ENCODE assay signal across 14 cellular contexts in the genomic region with DNA sequence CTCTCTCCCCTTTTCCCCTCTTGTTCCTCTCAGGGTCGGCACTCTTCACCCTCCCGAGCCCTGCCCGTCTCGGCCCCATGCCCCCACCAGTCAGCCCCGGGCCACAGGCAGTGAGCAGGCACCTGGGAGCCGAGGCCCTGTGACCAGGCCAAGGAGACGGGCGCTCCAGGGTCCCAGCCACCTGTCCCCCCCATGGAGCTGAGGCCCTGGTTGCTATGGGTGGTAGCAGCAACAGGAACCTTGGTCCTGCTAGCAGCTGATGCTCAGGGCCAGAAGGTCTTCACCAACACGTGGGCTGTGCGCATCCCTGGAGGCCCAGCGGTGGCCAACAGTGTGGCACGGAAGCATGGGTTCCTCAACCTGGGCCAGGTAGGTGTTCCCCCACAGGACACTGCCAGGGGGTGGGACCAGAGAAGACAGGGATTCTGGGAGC. TPM values are rescaled to one million over a fixed set of nuclear protein-coding genes. Genes with fewer than 3 reads are reported as not detected.
DNase-seq lines count a peak whose midpoint lies in the region; ATAC-seq, FAIRE-seq and TF ChIP-seq lines count a peak whose summit lies in the region.
"Had no signal": no experiment of that assay in that cellular context is flagged by ENCODE, and none has a peak within 500 bp of the region (broad histone marks: within the 10 kb centered on the region; RNA-seq: fewer than 3 reads in every experiment).

No MANE protein-coding gene starts in this region.

- H2BK20ac ChIP-seq in H1 (ENCODE audit: low read length): no peak overlapping the region

- H3K4me1 Mint-ChIP-seq in T-helper 1 cell treated with Interleukin-12 subunit alpha and Interleukin-12 subunit beta and Interleukin-4 antibody, amounts not matched to agents 30 μg/mL and 1 μg/mL, for 36 hours (ENCODE audit: low read depth): peaks cover 48% of the 10 kb centered on the region

- H3K27ac ChIP-seq in right cardiac atrium (ENCODE audit: low read length) (no peak overlapping the region), H1 (ENCODE audit: low read depth, low read length) (no peak overlapping the region), temporal lobe (ENCODE audit: low read depth, low read length) (peak overlapping the region; percentile 27)

- no peaks in the 10 kb centered on the region for H3K9me3 Mint-ChIP-seq in T-helper 1 cell treated with Interleukin-12 subunit alpha and Interleukin-12 subunit beta and Interleukin-4 antibody, amounts not matched to agents 30 μg/mL and 1 μg/mL, for 36 hours

- no peaks in the 10 kb centered on the region for H3K27me3 Mint-ChIP-seq in T-helper 1 cell treated with Interleukin-12 subunit alpha and Interleukin-12 subunit beta and Interleukin-4 antibody, amounts not matched to agents 30 μg/mL and 1 μg/mL, for 36 hours (ENCODE audit: low read depth)

- H3K4me3 ChIP-seq in right cardiac atrium (ENCODE audit: low read length) (no peak overlapping the region), H1 (ENCODE audit: extremely low read depth in 1 of 4, insufficient read depth in 2 of 4, low read depth in 3 of 4, low read length in 4 of 4) (no peak overlapping the region)

- H3K79me2 ChIP-seq in H1 (ENCODE audit: control insufficient read depth in 1 of 2, insufficient read depth in 2 of 2, low read length in 2 of 2): peaks cover 0 to 5% of the 10 kb centered on the region in 2 experiments; a peak in 2 of 4 replicates

- CTCF ChIA-PET in H1 (lab: Charles Lee; ENCODE audit: partially characterized antibody): interaction anchor here (1.9 kb wide), 1 partner anchor 11 kb away, joined by 5 read pairs; no protein-coding TSS in a partner anchor

- H3K36me3 Mint-ChIP-seq in T-helper 1 cell treated with Interleukin-12 subunit alpha and Interleukin-12 subunit beta and Interleukin-4 antibody, amounts not matched to agents 30 μg/mL and 1 μg/mL, for 36 hours (ENCODE audit: low read depth): peaks cover 78% of the 10 kb centered on the region

- peaks cover 0 to 2% of the 10 kb centered on the region in 2 experiments for H4K20me1 ChIP-seq in H1 (replicated peaks in 1 of 2; ENCODE audit: control insufficient read depth in 1 of 2, insufficient read depth in 2 of 2, low read length in 2 of 2)

- no peak for TF ChIP-seq EP300 in H1 (IDR thresholded peaks at IDR 0.05; ENCODE audit: borderline replicate concordance in 1 of 2, low read depth in 2 of 2, low read length in 2 of 2)

- no peak overlapping the region for H2AK5ac ChIP-seq in H1 (ENCODE audit: low read depth, low read length)

- ATAC-seq in right cardiac atrium (no peak), left cardiac atrium (no peak), HG03521 (IDR thresholded peaks at IDR 0.05; ENCODE audit: unreplicated experiment) (no peak)

- H3K4me1 ChIP-seq in right cardiac atrium (ENCODE audit: control insufficient read depth, insufficient read depth, low read length): peaks cover 8% of the 10 kb centered on the region
- H3K4me1 ChIP-seq in H1 (replicated peaks in 1 of 4; ENCODE audit: control insufficient read depth in 3 of 4, insufficient read depth in 4 of 4, low read length in 3 of 4): peaks cover 11 to 24% (median 16%) of the 10 kb centered on the region in 4 experiments

- no peak overlapping the region for H3K23ac ChIP-seq in H1 (ENCODE audit: insufficient read length)

- H3K4me2 ChIP-seq in H1 (ENCODE audit: insufficient read depth in 1 of 2, low read depth in 2 of 2, low read length in 2 of 2): no peak overlapping the region

- no peak overlapping the region for H2BK120ac ChIP-seq in H1 (replicated peaks; ENCODE audit: low read depth, low read length)

- no peak overlapping the region for H2AFZ ChIP-seq in H1 (ENCODE audit: low read length)

- H3K4me3 Mint-ChIP-seq in T-helper 1 cell treated with Interleukin-12 subunit alpha and Interleukin-12 subunit beta and Interleukin-4 antibody, amounts not matched to agents 30 μg/mL and 1 μg/mL, for 36 hours: peak overlapping the region; percentile 91

- H3K36me3 ChIP-seq in H1 (ENCODE audit: control insufficient read depth in 2 of 4, insufficient read depth in 4 of 4, low read length in 3 of 4): peaks cover 5 to 17% (median 12%) of the 10 kb centered on the region in 4 experiments; a peak in 5 of 8 replicates

- no peak for TF ChIP-seq POLR2A in H1 (IDR thresholded peaks at IDR 0.05; ENCODE audit: control extremely low read depth in 1 of 2, low read depth in 2 of 2, low read length in 2 of 2)

- TF ChIP-seq CTCF in H1 (IDR thresholded peaks at IDR 0.05; ENCODE audit: control extremely low read depth in 1 of 3, insufficient read depth in 1 of 3, low read depth in 1 of 3, low read length in 3 of 3): no peak

- H4K5ac ChIP-seq in H1 (ENCODE audit: insufficient read length, low read depth, low read length): no peak overlapping the region

- no peak overlapping the region for H2BK15ac ChIP-seq in H1 (ENCODE audit: low read length)

- no peak overlapping the region for H4K8ac ChIP-seq in H1 (ENCODE audit: extremely low read depth, insufficient read depth, low read length)

- no peak overlapping the region for H2BK5ac ChIP-seq in H1 (ENCODE audit: low read depth, low read length)

- 0 out of 2 replicates have a peak overlapping the region, but pooled peaks have one; percentile 27 for H2BK12ac ChIP-seq in H1 (ENCODE audit: low read depth, low read length)

- H4K91ac ChIP-seq in H1 (replicated peaks; ENCODE audit: insufficient read length, low read length): peak overlapping the region; percentile 39

- H3K79me1 ChIP-seq in H1 (ENCODE audit: low read depth, low read length): peaks cover 2% of the 10 kb centered on the region; the same call in 1 of the 2 replicates

- H3K4ac ChIP-seq in H1 (replicated peaks; ENCODE audit: insufficient read length, low read depth, low read length): no peak overlapping the region

- no peak overlapping the region for H3K9ac ChIP-seq in H1 (replicated peaks in 1 of 4; ENCODE audit: extremely low read depth in 1 of 4, low read depth in 3 of 4, low read length in 3 of 4)

- no peak for TF ChIP-seq RAD21 in H1 (IDR thresholded peaks at IDR 0.05 in 1 of 2, conservative IDR thresholded peaks at IDR 0.05 in 1 of 2; ENCODE audit: low read depth in 2 of 2, low read length in 2 of 2)

- POLR2A ChIA-PET in H1 (lab: Charles Lee; ENCODE audit: partially characterized antibody): interaction anchor here (1.1 kb wide), 1 partner anchor 14 kb away, joined by 3 read pairs; no protein-coding TSS in a partner anchor

- no peak overlapping the region for H3K18ac ChIP-seq in H1 (ENCODE audit: extremely low read depth, low read length)

- 94% methylated on average over 12 of the region's 12 CpGs for WGBS in right cardiac atrium
- 92% methylated on average over 8 of the region's 12 CpGs; no CpG with 5 or more reads in 1 of the 2 experiments for WGBS in H1 (ENCODE audit: extremely low coverage in 1 of 2, insufficient coverage in 1 of 2, insufficient read length in 1 of 2, insufficient replicate concordance in 2 of 2, low coverage in 1 of 2, low lambda C conversion rate in 2 of 2, missing lambda C conversion rate in 1 of 2), 2 experiments

- intact Hi-C loops in right cardiac atrium (cut with DNase I): no loop called here
- intact Hi-C loops in left cardiac atrium (cut with DNase I): no loop called here

- H3K27me3 ChIP-seq in right cardiac atrium (ENCODE audit: control insufficient read depth, insufficient read depth): no peaks in the 10 kb centered on the region
- no peaks in the 10 kb centered on the region for H3K27me3 ChIP-seq in H1 (replicated peaks in 1 of 4; ENCODE audit: control insufficient read depth in 3 of 4, extremely low read depth in 1 of 4, insufficient read depth in 3 of 4, low read length in 3 of 4)

- FAIRE-seq in H1 (lab: Jason Lieb, UNC): no peak

- no peak overlapping the region for H3K56ac ChIP-seq in H1 (replicated peaks; ENCODE audit: insufficient read length, low read depth, low read length)

- DNase-seq in T-helper 1 cell (no peak), right cardiac atrium (peak in 2 of 3 donors; percentile 43 to 47), left cardiac atrium (no peak), H1 (ENCODE audit: low read depth in 1 of 2, low spot score in 2 of 2) (no peak), NCI-H1105 (lab: John Stamatoyannopoulos, UW) (no peak)
- DNase-seq: Karpas-422, NCI-H1417 treated with DMSO at 0.1 percent for 48 hours, NCI-H2029, NCI-H2171 treated with DMSO at 0.1 percent for 48 hours, NCI-H82, SHP77 had no signal

- H3K14ac ChIP-seq in H1 (ENCODE audit: insufficient read length): no peak overlapping the region

- H3K23me2 ChIP-seq in H1 (ENCODE audit: low read depth, low read length): peaks cover 4% of the 10 kb centered on the region; the same call in 1 of the 2 replicates

- no peak overlapping the region for H3K27ac Mint-ChIP-seq in T-helper 1 cell treated with Interleukin-12 subunit alpha and Interleukin-12 subunit beta and Interleukin-4 antibody, amounts not matched to agents 30 μg/mL and 1 μg/mL, for 36 hours

- no peaks in the 10 kb centered on the region for H3K9me3 ChIP-seq in right cardiac atrium (ENCODE audit: control insufficient read depth, low read length)
- no peaks in the 10 kb centered on the region for H3K9me3 ChIP-seq in H1 (ENCODE audit: insufficient read depth in 2 of 2, low read depth in 1 of 2, low read length in 1 of 2)

RNA-seq across cellular contexts. Expression of a gene that starts 7.2 kb away (rescaled TPM):
- total RNA-seq in right cardiac atrium: 10 to 100 TPM; 57.4 to 69.0 (median 60.8) TPM
- 60.1 TPM for polyA plus RNA-seq in right cardiac atrium
- total RNA-seq in left cardiac atrium: 10 to 100 TPM; 57.7 to 78.6 TPM
- total RNA-seq in H1 (2021; fragmentation: NEBNext Ultra II Directional; extraction: Animal tissue kit (Norgen Biotek cat#: 25700)): 28.0 and 32.1 TPM in 2 replicates
- polyA plus RNA-seq in H1 (2011; rRNA removed): 15.8 and 22.5 TPM in 2 replicates
- polyA plus RNA-seq in H1 (2011; cell fraction: cytosol; rRNA removed): 14.1 TPM
- 23.4 TPM for polyA plus RNA-seq in H1 (2011; cell fraction: nucleus; rRNA removed)
- polyA plus RNA-seq in H1 (2012, experiment 1 of 2): 14.0 to 24.5 TPM (median 23.1 TPM) in 4 replicates
- 21.8 TPM for polyA plus RNA-seq in H1 (2012, experiment 2 of 2)
- 25.4 TPM for polyA plus RNA-seq in H1 (2013, experiment 1 of 2)
- 27.3 TPM for polyA plus RNA-seq in H1 (2013, experiment 2 of 2)
- 14.0 and 17.4 TPM in 2 replicates for polyA minus RNA-seq in H1 (2011; rRNA and poly(A)+ RNA removed)
- polyA minus RNA-seq in H1 (2011; cell fraction: cytosol; rRNA and poly(A)+ RNA removed): 17.1 TPM
- 12.8 TPM for polyA minus RNA-seq in H1 (2011; cell fraction: nucleus; rRNA and poly(A)+ RNA removed)
- 14.8 TPM for total RNA-seq in temporal lobe

RNA-seq across cellular contexts. Expression of a gene that starts 8.7 kb away (rescaled TPM):
- total RNA-seq in right cardiac atrium (10 to 100 TPM; 15.6 to 21.0 (median 18.0) TPM), left cardiac atrium (10 to 100 TPM; 26.9 to 29.2 TPM), temporal lobe (3.7 TPM)
- polyA plus RNA-seq in right cardiac atrium (17.6 TPM), H1 (2011; rRNA removed) (8.5 and 10.9 TPM in 2 replicates)
- 6.8 and 8.6 TPM in 2 replicates for total RNA-seq in H1 (2021; fragmentation: NEBNext Ultra II Directional; extraction: Animal tissue kit (Norgen Biotek cat#: 25700))
- 9.5 TPM for polyA plus RNA-seq in H1 (2011; cell fraction: cytosol; rRNA removed)
- 42.5 TPM for polyA plus RNA-seq in H1 (2011; cell fraction: nucleus; rRNA removed)
- 4.2 to 9.7 TPM (median 8.0 TPM) in 4 replicates for polyA plus RNA-seq in H1 (2012, experiment 1 of 2)
- 6.3 TPM for polyA plus RNA-seq in H1 (2012, experiment 2 of 2)
- polyA plus RNA-seq in H1 (2013, experiment 1 of 2): 3.9 TPM
- polyA plus RNA-seq in H1 (2013, experiment 2 of 2): 3.0 TPM
- polyA minus RNA-seq in H1 (2011; rRNA and poly(A)+ RNA removed): 7.4 and 8.6 TPM in 2 replicates
- 9.8 TPM for polyA minus RNA-seq in H1 (2011; cell fraction: cytosol; rRNA and poly(A)+ RNA removed)
- polyA minus RNA-seq in H1 (2011; cell fraction: nucleus; rRNA and poly(A)+ RNA removed): 18.5 TPM

RNA-seq across cellular contexts. Expression of a gene that starts 27.5 kb away (rescaled TPM):
- total RNA-seq in right cardiac atrium (100 to 1,000 TPM in 2 of 4 donors, 10 to 100 TPM in 2; 75.9 to 118 (median 93.4) TPM), left cardiac atrium (10 to 100 TPM; 79.3 to 83.2 TPM), temporal lobe (24.3 TPM)
- polyA plus RNA-seq in right cardiac atrium (41.6 TPM), H1 (2011; rRNA removed) (29.7 and 35.9 TPM in 2 replicates)
- 21.9 and 23.1 TPM in 2 replicates for total RNA-seq in H1 (2021; fragmentation: NEBNext Ultra II Directional; extraction: Animal tissue kit (Norgen Biotek cat#: 25700))
- 24.6 TPM for polyA plus RNA-seq in H1 (2011; cell fraction: cytosol; rRNA removed)
- polyA plus RNA-seq in H1 (2011; cell fraction: nucleus; rRNA removed): 210 TPM
- 16.3 to 19.6 TPM (median 18.4 TPM) in 4 replicates for polyA plus RNA-seq in H1 (2012, experiment 1 of 2)
- 4.7 TPM for polyA plus RNA-seq in H1 (2012, experiment 2 of 2)
- 18.5 TPM for polyA plus RNA-seq in H1 (2013, experiment 1 of 2)
- 14.0 TPM for polyA plus RNA-seq in H1 (2013, experiment 2 of 2)
- polyA minus RNA-seq in H1 (2011; rRNA and poly(A)+ RNA removed): 20.9 and 24.9 TPM in 2 replicates
- polyA minus RNA-seq in H1 (2011; cell fraction: cytosol; rRNA and poly(A)+ RNA removed): 9.3 TPM
- 32.5 TPM for polyA minus RNA-seq in H1 (2011; cell fraction: nucleus; rRNA and poly(A)+ RNA removed)

RNA-seq across cellular contexts. Expression of a gene that starts 56.8 kb away (rescaled TPM):
- total RNA-seq in right cardiac atrium: 10 to 100 TPM; 13.5 to 17.7 (median 17.0) TPM
- 22.2 TPM for polyA plus RNA-seq in right cardiac atrium
- total RNA-seq in left cardiac atrium: 10 to 100 TPM; 12.2 to 17.1 TPM
- 16.3 and 17.0 TPM in 2 replicates for total RNA-seq in H1 (2021; fragmentation: NEBNext Ultra II Directional; extraction: Animal tissue kit (Norgen Biotek cat#: 25700))
- 16.5 and 19.6 TPM in 2 replicates for polyA plus RNA-seq in H1 (2011; rRNA removed)
- polyA plus RNA-seq in H1 (2011; cell fraction: cytosol; rRNA removed): 20.7 TPM
- polyA plus RNA-seq in H1 (2011; cell fraction: nucleus; rRNA removed): 16.6 TPM
- 10.3 to 16.5 TPM (median 13.7 TPM) in 4 replicates for polyA plus RNA-seq in H1 (2012, experiment 1 of 2)
- polyA plus RNA-seq in H1 (2012, experiment 2 of 2): 13.7 TPM
- polyA plus RNA-seq in H1 (2013, experiment 1 of 2): 14.9 TPM
- polyA plus RNA-seq in H1 (2013, experiment 2 of 2): 13.1 TPM
- 15.6 and 17.6 TPM in 2 replicates for polyA minus RNA-seq in H1 (2011; rRNA and poly(A)+ RNA removed)
- polyA minus RNA-seq in H1 (2011; cell fraction: cytosol; rRNA and poly(A)+ RNA removed): 11.1 TPM
- 17.6 TPM for polyA minus RNA-seq in H1 (2011; cell fraction: nucleus; rRNA and poly(A)+ RNA removed)
- 6.1 TPM for total RNA-seq in temporal lobe

RNA-seq across cellular contexts. Expression of a gene that starts 59.5 kb away (rescaled TPM):
- total RNA-seq in right cardiac atrium (10 to 100 TPM; 26.2 to 32.8 (median 29.9) TPM), left cardiac atrium (10 to 100 TPM; 27.3 to 29.5 TPM), temporal lobe (26.1 TPM)
- polyA plus RNA-seq in right cardiac atrium (24.0 TPM), H1 (2011; rRNA removed) (74.1 and 87.2 TPM in 2 replicates)
- total RNA-seq in H1 (2021; fragmentation: NEBNext Ultra II Directional; extraction: Animal tissue kit (Norgen Biotek cat#: 25700)): 75.4 and 84.2 TPM in 2 replicates
- polyA plus RNA-seq in H1 (2011; cell fraction: cytosol; rRNA removed): 89.0 TPM
- 152 TPM for polyA plus RNA-seq in H1 (2011; cell fraction: nucleus; rRNA removed)
- polyA plus RNA-seq in H1 (2012, experiment 1 of 2): 58.1 to 98.9 TPM (median 91.2 TPM) in 4 replicates
- 60.3 TPM for polyA plus RNA-seq in H1 (2012, experiment 2 of 2)
- 30.1 TPM for polyA plus RNA-seq in H1 (2013, experiment 1 of 2)
- polyA plus RNA-seq in H1 (2013, experiment 2 of 2): 26.3 TPM
- polyA minus RNA-seq in H1 (2011; rRNA and poly(A)+ RNA removed): 72.3 and 80.6 TPM in 2 replicates
- 47.0 TPM for polyA minus RNA-seq in H1 (2011; cell fraction: cytosol; rRNA and poly(A)+ RNA removed)
- 59.5 TPM for polyA minus RNA-seq in H1 (2011; cell fraction: nucleus; rRNA and poly(A)+ RNA removed)

Comparison
In these comparisons a context has a peak if more than half of its experiments do, and no peak if none do; other contexts are left out.
1. DNase-seq: peak in right cardiac atrium (2 of 3); none in T-helper 1 cell (0 of 5), left cardiac atrium (single experiment), H1 (0 of 2) and NCI-H1105 (single experiment).